21 cellular contexts compared by ENCODE assay signal in the genomic region with DNA sequence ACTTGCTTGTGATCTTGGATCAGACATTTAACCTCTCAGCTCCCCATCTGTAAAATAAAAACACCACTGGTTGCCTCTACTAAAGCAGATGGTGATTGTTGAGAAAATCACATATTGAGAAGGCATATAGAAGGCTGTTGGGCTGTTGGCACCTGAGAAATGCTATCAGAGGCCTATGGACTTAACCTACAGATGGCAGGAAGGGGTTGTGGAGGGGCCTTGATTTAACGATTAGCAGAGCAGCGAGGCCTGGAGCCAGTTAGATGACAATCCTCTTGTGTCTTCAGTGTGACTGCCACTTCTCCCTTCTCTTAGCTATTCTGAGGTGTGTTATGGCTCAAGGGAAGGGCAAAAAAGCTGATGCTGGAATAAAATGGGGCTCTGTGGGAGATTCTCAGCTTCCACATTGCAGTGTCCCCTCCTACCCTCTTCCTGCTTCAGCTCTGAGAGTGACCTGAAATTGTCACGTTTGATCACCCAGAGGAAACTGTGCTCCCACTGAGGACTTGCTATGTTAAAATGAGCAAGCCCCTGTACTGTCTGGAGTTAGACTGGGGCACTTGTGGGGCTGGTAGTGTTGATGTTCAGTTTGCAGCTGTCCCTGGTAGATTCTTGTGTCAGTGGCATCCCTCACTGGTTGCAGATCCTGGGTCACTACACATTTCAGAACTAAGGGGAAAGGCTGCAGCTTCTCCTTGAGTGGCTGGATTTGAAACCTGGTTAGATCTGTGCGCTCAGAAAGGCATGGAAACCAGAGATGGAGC. TPM values are rescaled to one million over a fixed set of nuclear protein-coding genes. Genes with fewer than 3 reads are reported as not detected.
DNase-seq lines count a peak whose midpoint lies in the region; ATAC-seq and TF ChIP-seq lines count a peak whose summit lies in the region.
"Had no signal": no experiment of that assay in that cellular context is flagged by ENCODE, and none has a peak within 500 bp of the region (broad histone marks: within the 10 kb centered on the region; RNA-seq: fewer than 3 reads in every experiment).

No MANE protein-coding gene starts in this region.

- no peaks in the 10 kb centered on the region for H3K36me3 ChIP-seq in CD4-positive, alpha-beta memory T cell (ENCODE audit: insufficient read depth, low read length)
- no peaks in the 10 kb centered on the region for H3K36me3 ChIP-seq in neutrophil

- no peak overlapping the region for H3K27ac ChIP-seq in CD4-positive, alpha-beta memory T cell (ENCODE audit: low read depth, low read length)
- peak overlapping the region; percentile 11 for H3K27ac ChIP-seq in neutrophil

- peaks cover 0 to 13% (median 2%) of the 10 kb centered on the region in 4 donors for H3K4me1 Mint-ChIP-seq in CD4-positive, alpha-beta memory T cell
- H3K4me1 Mint-ChIP-seq in T-helper 17 cell: peaks cover 4% of the 10 kb centered on the region
- H3K4me1 Mint-ChIP-seq in type B pancreatic cell (ENCODE audit: unreplicated experiment): no peaks in the 10 kb centered on the region
- H3K4me1 Mint-ChIP-seq in stimulated activated naive CD8-positive, alpha-beta T cell treated with anti-CD3 and anti-CD28 coated beads, Interleukin-15, amount 100 ng/mL, for 72 hours: peaks cover 18% of the 10 kb centered on the region

- H3K9me3 Mint-ChIP-seq in CD4-positive, alpha-beta memory T cell: no peaks in the 10 kb centered on the region
- H3K9me3 Mint-ChIP-seq in type B pancreatic cell: no peaks in the 10 kb centered on the region
- no peaks in the 10 kb centered on the region for H3K9me3 Mint-ChIP-seq in stimulated activated naive CD8-positive, alpha-beta T cell treated with anti-CD3 and anti-CD28 coated beads, Interleukin-15, amount 100 ng/mL, for 72 hours
- H3K9me3 Mint-ChIP-seq: activated B cell treated with CpG ODN at 0.5 μM for 24 hours; activated CD4-positive, alpha-beta memory T cell treated with anti-CD3 and anti-CD28 coated beads for 36 hours had no signal

- CTCF ChIA-PET in CD4-positive, alpha-beta memory T cell (lab: Charles Lee; ENCODE audit: partially characterized antibody): no interaction called here

- DNase-seq in CD4-positive, alpha-beta memory T cell: no peak
- DNase-seq in Jurkat, Clone E6-1 (ENCODE audit: low read depth, low spot score): peak; percentile 61
- no peak for DNase-seq in T-helper 17 cell
- no peak for DNase-seq in cerebellum (ENCODE audit: low spot score)
- no peak for DNase-seq in type B pancreatic cell (ENCODE audit: extremely low spot score, unreplicated experiment)
- DNase-seq in stimulated activated naive CD8-positive, alpha-beta T cell treated with anti-CD3 and anti-CD28 coated beads, Interleukin-15, amount 100 ng/mL, for 72 hours: no peak
- DNase-seq: activated B cell treated with CpG ODN at 0.5 μM for 24 hours; activated CD4-positive, alpha-beta memory T cell treated with anti-CD3 and anti-CD28 coated beads for 36 hours; activated naive CD4-positive, alpha-beta T cell treated with Interleukin-2 at 50 U/mL for 16 hours; activated T-cell treated with anti-CD3 and anti-CD28 coated beads, Interleukin-2, amount 50 U/mL, for 1 hour; anterior cingulate cortex; dermis blood vessel endothelial cell; KG1; left colon; mesenchymal stem cell; NCI-H1694; NCI-H774; posterior cingulate gyrus; stimulated activated CD4-positive, alpha-beta T cell treated with anti-CD3 and anti-CD28 coated beads, Interleukin-15, amount 100 ng/mL, for 24 hours had no signal

- no peak for TF ChIP-seq CTCF in neutrophil (IDR thresholded peaks at IDR 0.05)
- no peak for TF ChIP-seq CTCF in type B pancreatic cell (conservative IDR thresholded peaks at IDR 0.05)

- H3K36me3 Mint-ChIP-seq in CD4-positive, alpha-beta memory T cell: no peaks in the 10 kb centered on the region
- H3K36me3 Mint-ChIP-seq in T-helper 17 cell (ENCODE audit: low read depth) (no peaks in the 10 kb centered on the region), type B pancreatic cell (no peaks in the 10 kb centered on the region)
- H3K36me3 Mint-ChIP-seq: activated CD4-positive, alpha-beta memory T cell treated with anti-CD3 and anti-CD28 coated beads for 36 hours had no signal

- no peaks in the 10 kb centered on the region for H3K27me3 ChIP-seq in CD4-positive, alpha-beta memory T cell (ENCODE audit: insufficient read depth, low read length)
- no peaks in the 10 kb centered on the region for H3K27me3 ChIP-seq in neutrophil

- intact Hi-C loops in CD4-positive, alpha-beta memory T cell (cut with micrococcal nuclease): no loop called here

- POLR2A ChIA-PET in CD4-positive, alpha-beta memory T cell (lab: Charles Lee; ENCODE audit: partially characterized antibody): no interaction called here

- H3K27ac Mint-ChIP-seq in CD4-positive, alpha-beta memory T cell: peak overlapping the region in 4 of 7 donors; percentile 7 to 38 (median 14)
- peak overlapping the region; percentile 62 for H3K27ac Mint-ChIP-seq in T-helper 17 cell
- H3K27ac Mint-ChIP-seq in type B pancreatic cell: no peak overlapping the region
- H3K27ac Mint-ChIP-seq in stimulated activated naive CD8-positive, alpha-beta T cell treated with anti-CD3 and anti-CD28 coated beads, Interleukin-15, amount 100 ng/mL, for 72 hours: no peak overlapping the region
- H3K27ac Mint-ChIP-seq: activated B cell treated with CpG ODN at 0.5 μM for 24 hours; activated CD4-positive, alpha-beta memory T cell treated with anti-CD3 and anti-CD28 coated beads for 36 hours had no signal

- no peak overlapping the region for H3K4me3 Mint-ChIP-seq in CD4-positive, alpha-beta memory T cell
- H3K4me3 Mint-ChIP-seq in T-helper 17 cell (no peak overlapping the region), type B pancreatic cell (no peak overlapping the region)
- H3K4me3 Mint-ChIP-seq in stimulated activated naive CD8-positive, alpha-beta T cell treated with anti-CD3 and anti-CD28 coated beads, Interleukin-15, amount 100 ng/mL, for 72 hours: no peak overlapping the region
- H3K4me3 Mint-ChIP-seq: activated B cell treated with CpG ODN at 0.5 μM for 24 hours; activated CD4-positive, alpha-beta memory T cell treated with anti-CD3 and anti-CD28 coated beads for 36 hours had no signal

- no peak overlapping the region for H3K4me3 ChIP-seq in CD4-positive, alpha-beta memory T cell (ENCODE audit: low read length in 2 of 2)
- H3K4me3 ChIP-seq in Jurkat, Clone E6-1 (ENCODE audit: low read length): no peak overlapping the region
- no peak overlapping the region for H3K4me3 ChIP-seq in neutrophil (ENCODE audit: low read depth in 1 of 2, low read length in 1 of 2)

- no peaks in the 10 kb centered on the region for H3K9me3 ChIP-seq in CD4-positive, alpha-beta memory T cell (ENCODE audit: control insufficient read depth in 1 of 2, low read length in 2 of 2)
- H3K9me3 ChIP-seq in T-helper 17 cell (ENCODE audit: control insufficient read depth, low read length, poor library complexity, severe bottlenecking) (no peaks in the 10 kb centered on the region), neutrophil (no peaks in the 10 kb centered on the region)

- no peaks in the 10 kb centered on the region for H3K27me3 Mint-ChIP-seq in CD4-positive, alpha-beta memory T cell
- H3K27me3 Mint-ChIP-seq in T-helper 17 cell (no peaks in the 10 kb centered on the region), type B pancreatic cell (peaks cover 10% of the 10 kb centered on the region)
- H3K27me3 Mint-ChIP-seq in stimulated activated naive CD8-positive, alpha-beta T cell treated with anti-CD3 and anti-CD28 coated beads, Interleukin-15, amount 100 ng/mL, for 72 hours: no peaks in the 10 kb centered on the region
- H3K27me3 Mint-ChIP-seq: activated B cell treated with CpG ODN at 0.5 μM for 24 hours; activated CD4-positive, alpha-beta memory T cell treated with anti-CD3 and anti-CD28 coated beads for 36 hours had no signal

- H3K4me1 ChIP-seq in CD4-positive, alpha-beta memory T cell (ENCODE audit: insufficient read depth, low read length): peaks cover 2% of the 10 kb centered on the region
- no peaks in the 10 kb centered on the region for H3K4me1 ChIP-seq in neutrophil (ENCODE audit: control insufficient read depth in 1 of 2, insufficient read depth in 1 of 2, low read depth in 1 of 2, low read length in 1 of 2)

- ATAC-seq in T-helper 17 cell: no peak
- ATAC-seq in stimulated activated naive CD8-positive, alpha-beta T cell treated with anti-CD3 and anti-CD28 coated beads, Interleukin-15, amount 100 ng/mL, for 72 hours: no peak
- ATAC-seq: left colon, sciatic nerve had no signal

RNA-seq across cellular contexts. Expression of gene CXCR4, which starts 31.5 kb away (rescaled TPM):
- total RNA-seq in CD4-positive, alpha-beta memory T cell: 100 to 1,000 TPM; 306 to 308 TPM
- 1,000 to 10,000 TPM in 1 of 2 donors, 100 to 1,000 TPM in 1; 368 to 1,556 TPM for polyA plus RNA-seq in CD4-positive, alpha-beta memory T cell
- polyA plus RNA-seq in Jurkat, Clone E6-1 (2012; ENCODE audit: insufficient read depth, insufficient read length): 181 TPM
- total RNA-seq in T-helper 17 cell (1,000 to 10,000 TPM; 1,189 to 1,429 TPM), cerebellum (110 TPM), type B pancreatic cell (ENCODE audit: low replicate concordance) (5.2 and 34.8 TPM in 2 replicates)

Comparison
In these comparisons a context has a peak if more than half of its experiments do, and no peak if none do; other contexts are left out.
1. H3K27ac Mint-ChIP-seq: peak in CD4-positive, alpha-beta memory T cell (4 of 7) and T-helper 17 cell (single experiment); none in type B pancreatic cell (single experiment) and stimulated activated naive CD8-positive, alpha-beta T cell treated with anti-CD3 and anti-CD28 coated beads, Interleukin-15, amount 100 ng/mL, for 72 hours (0 of 2).